15 cellular contexts compared by ENCODE assay signal in genomic region chr11:110833033-110833484, GRCh38.
DNase-seq lines count a peak whose midpoint lies in the region; ATAC-seq and TF ChIP-seq lines count a peak whose summit lies in the region.
"Had no signal": no experiment of that assay in that cellular context is flagged by ENCODE, and none has a peak within 500 bp of the region (broad histone marks: within the 10 kb centered on the region; RNA-seq: fewer than 3 reads in every experiment).

No MANE protein-coding gene starts in this region.

- H3K9me3 ChIP-seq in osteoblast (ENCODE audit: low read depth, low read length): no peaks in the 10 kb centered on the region
- H3K9me3 ChIP-seq: ascending aorta, testis had no signal

- H2AFZ ChIP-seq in osteoblast (ENCODE audit: low read length): no peak overlapping the region

- no peaks in the 10 kb centered on the region for H4K20me1 ChIP-seq in osteoblast (ENCODE audit: insufficient read depth, low read length)

- TF ChIP-seq CTCF in osteoblast (IDR thresholded peaks at IDR 0.05; ENCODE audit: extremely low read depth, low read depth, low read length): no peak

- no peaks in the 10 kb centered on the region for H3K36me3 ChIP-seq in osteoblast (ENCODE audit: insufficient read depth, low read length)
- H3K36me3 ChIP-seq: ascending aorta had no signal

- H3K4me1 ChIP-seq in osteoblast (ENCODE audit: insufficient read depth, low read length): no peaks in the 10 kb centered on the region
- H3K4me1 ChIP-seq: ascending aorta, testis had no signal

- H3K79me2 ChIP-seq in osteoblast (ENCODE audit: insufficient read depth, low read length): no peaks in the 10 kb centered on the region

- H3K27me3 ChIP-seq in osteoblast (ENCODE audit: insufficient read depth, low read length): no peaks in the 10 kb centered on the region
- H3K27me3 ChIP-seq: ascending aorta, testis had no signal

- peak overlapping the region; percentile 12 for H3K27ac ChIP-seq in osteoblast (ENCODE audit: low read depth, low read length)
- H3K27ac ChIP-seq in substantia nigra (ENCODE audit: low read depth, low read length, poor library complexity, severe bottlenecking): no peak overlapping the region
- H3K27ac ChIP-seq: ascending aorta, testis had no signal

- H3K4me3 ChIP-seq in osteoblast (ENCODE audit: insufficient read depth, low read length): no peak overlapping the region
- H3K4me3 ChIP-seq: ascending aorta, K562, testis had no signal

- ATAC-seq in HG03108 (IDR thresholded peaks at IDR 0.05; ENCODE audit: unreplicated experiment): no peak
- ATAC-seq in GM19395 (IDR thresholded peaks at IDR 0.05; ENCODE audit: unreplicated experiment): no peak
- ATAC-seq: CD8-positive, alpha-beta T cell; K562; Right ventricle myocardium inferior had no signal

- H3K4me2 ChIP-seq in osteoblast (ENCODE audit: insufficient read depth, low read length): peak overlapping the region; percentile 13

- DNase-seq in EH (ENCODE audit: low read depth) (peak; percentile 60), M059J (ENCODE audit: low read depth) (peak; percentile 67), dedifferentiated amniotic fluid mesenchymal stem cell (ENCODE audit: extremely low spot score) (peak; percentile 43), osteoblast (ENCODE audit: insufficient read length, low spot score, missing footprints) (no peak), substantia nigra (lab: John Stamatoyannopoulos, UW) (no peak)
- DNase-seq: CD8-positive, alpha-beta T cell; hypothalamus; NCI-H146; NCI-H524 treated with DMSO at 0.1 percent for 48 hours; testis had no signal

Comparison
In these comparisons a context has a peak if more than half of its experiments do, and no peak if none do; other contexts are left out.
1. DNase-seq: peak in EH (single experiment), M059J (single experiment) and dedifferentiated amniotic fluid mesenchymal stem cell (single experiment); none in osteoblast (single experiment) and substantia nigra (0 of 49).